Comparison of ENCODE assay signal across 8 cellular contexts in genomic region chr17:1562178-1562643, GRCh38. TPM values are rescaled to one million over a fixed set of nuclear protein-coding genes. Genes with fewer than 3 reads are reported as not detected.
DNase-seq lines count a peak whose midpoint lies in the region; ATAC-seq and TF ChIP-seq lines count a peak whose summit lies in the region.

No MANE protein-coding gene starts in this region.

- H3K4me1 Mint-ChIP-seq in CD14-positive monocyte, result peaks cover 59% of the 10 kb centered on the region
- peaks cover 40% of the 10 kb centered on the region for H3K4me1 Mint-ChIP-seq in activated naive CD8-positive, alpha-beta T cell (ENCODE audit: low read depth)

- ATAC-seq in GM19397 (IDR thresholded peaks at IDR 0.05; ENCODE audit: unreplicated experiment), result peak; percentile 35
- ATAC-seq in HG03469 (IDR thresholded peaks at IDR 0.05; ENCODE audit: unreplicated experiment), result peak; percentile 20

- H3K4me1 ChIP-seq in iPS-15b (ENCODE audit: control insufficient read depth, insufficient read depth, low read length), result peaks cover 3% of the 10 kb centered on the region

- H3K36me3 Mint-ChIP-seq in CD14-positive monocyte, result peaks cover 29 to 35% of the 10 kb centered on the region in 2 donors
- no peaks in the 10 kb centered on the region for H3K36me3 Mint-ChIP-seq in activated naive CD8-positive, alpha-beta T cell

- peak overlapping the region; percentile 39 to 91 for H3K4me3 Mint-ChIP-seq in CD14-positive monocyte
- peak overlapping the region; percentile 88 for H3K4me3 Mint-ChIP-seq in activated naive CD8-positive, alpha-beta T cell

- H3K9me3 Mint-ChIP-seq in CD14-positive monocyte, result peaks cover 0 to 4% (median 0%) of the 10 kb centered on the region in 7 donors
- no peaks in the 10 kb centered on the region for H3K9me3 Mint-ChIP-seq in activated naive CD8-positive, alpha-beta T cell (ENCODE audit: low read depth)

- DNase-seq in CD14-positive monocyte (ENCODE audit: low spot score) (peak; percentile 49), NCI-H1105 treated with DMSO at 0.1 percent for 48 hours (lab: John Stamatoyannopoulos, UW) (no peak)
- DNase-seq in stimulated activated naive CD4-positive, alpha-beta T cell treated with Interleukin-2 at 50 U/mL for 16 hours (lab: John Stamatoyannopoulos, UW), result peak; percentile 29
- no peak for DNase-seq in activated effector memory CD4-positive, alpha-beta T cell treated with Interleukin-2 at 50 U/mL for 16 hours

- H3K9ac ChIP-seq in iPS-15b (ENCODE audit: low read depth, low read length), result peak overlapping the region; percentile 60

- peaks cover 4% of the 10 kb centered on the region for H3K27me3 ChIP-seq in iPS-15b (ENCODE audit: control insufficient read depth, insufficient read depth, low read length)

- no peaks in the 10 kb centered on the region for H3K9me3 ChIP-seq in iPS-15b (ENCODE audit: control insufficient read depth, insufficient read depth, low read length)

- peak; percentile 3 for TF ChIP-seq CTCF in CD14-positive monocyte (IDR thresholded peaks at IDR 0.05)

- intact Hi-C loops in CD14-positive monocyte (cut with micrococcal nuclease), result loop anchor here in 1 of 2 donors (5.0 kb wide), 1 partner anchor 45 kb away; the partner anchor contains the start of gene INPP5K

- H3K4me3 ChIP-seq in iPS-15b (ENCODE audit: low read depth, low read length), result peak overlapping the region; percentile 79

- peaks cover under 1% of the 10 kb centered on the region for H3K36me3 ChIP-seq in iPS-15b (ENCODE audit: control insufficient read depth, insufficient read depth, low read length)

- peaks cover 6 to 20% (median 14%) of the 10 kb centered on the region in 3 donors for H3K27me3 Mint-ChIP-seq in CD14-positive monocyte (ENCODE audit: low read depth in 3 of 3)
- no peaks in the 10 kb centered on the region for H3K27me3 Mint-ChIP-seq in activated naive CD8-positive, alpha-beta T cell

- H3K27ac Mint-ChIP-seq in CD14-positive monocyte, result peak overlapping the region in 3 of 7 donors; percentile 30 to 82 (median 32)
- no peak overlapping the region for H3K27ac Mint-ChIP-seq in activated naive CD8-positive, alpha-beta T cell

RNA-seq across cellular contexts. Expression of gene PITPNA, which starts 0.4 kb away (rescaled TPM):
- polyA plus RNA-seq in CD14-positive monocyte, result 10 to 100 TPM; 43.5 to 45.0 TPM

RNA-seq across cellular contexts. Expression of gene INPP5K, which starts 45.8 kb away (rescaled TPM):
- polyA plus RNA-seq in CD14-positive monocyte, result 10 to 100 TPM; 53.0 to 58.7 TPM

Comparison
In these comparisons a context has a peak if more than half of its experiments do, and no peak if none do; other contexts are left out.
1. DNase-seq: peak in CD14-positive monocyte (single experiment) and stimulated activated naive CD4-positive, alpha-beta T cell treated with Interleukin-2 at 50 U/mL for 16 hours (single experiment); none in NCI-H1105 treated with DMSO at 0.1 percent for 48 hours (single experiment) and activated effector memory CD4-positive, alpha-beta T cell treated with Interleukin-2 at 50 U/mL for 16 hours (single experiment).